ENCODE assay signal across 16 cellular contexts in the genomic region with DNA sequence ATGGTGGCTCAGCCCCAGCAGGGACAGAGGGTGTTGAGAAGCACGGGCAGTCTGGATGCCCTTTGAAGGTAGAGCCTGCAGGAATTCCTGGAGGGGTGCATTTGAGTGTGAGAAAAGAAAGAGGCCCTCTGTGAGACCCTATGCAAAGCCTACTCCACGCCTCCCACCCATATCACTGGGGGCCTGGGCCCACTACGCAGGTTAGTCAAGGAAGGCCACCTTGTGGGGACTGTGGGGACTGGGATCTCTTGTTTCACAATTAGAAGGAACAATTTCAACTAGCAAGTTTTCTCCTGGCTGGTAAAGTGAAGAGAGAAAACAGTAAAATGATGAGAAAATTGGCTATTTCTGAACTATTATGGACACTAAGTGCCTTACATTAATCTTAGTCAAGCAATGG.
DNase-seq lines count a peak whose midpoint lies in the region; ATAC-seq and TF ChIP-seq lines count a peak whose summit lies in the region.
"Had no signal": no experiment of that assay in that cellular context is flagged by ENCODE, and none has a peak within 500 bp of the region (broad histone marks: within the 10 kb centered on the region; RNA-seq: fewer than 3 reads in every experiment).

No MANE protein-coding gene starts in this region.

- no peaks in the 10 kb centered on the region for H3K9me3 ChIP-seq in endodermal cell (ENCODE audit: control insufficient read depth, low read length)
- H3K9me3 ChIP-seq in neural progenitor cell (ENCODE audit: low read depth): no peaks in the 10 kb centered on the region
- no peaks in the 10 kb centered on the region for H3K9me3 ChIP-seq in SJCRH30 (replicated peaks)
- no peaks in the 10 kb centered on the region for H3K9me3 ChIP-seq in heart right ventricle
- H3K9me3 ChIP-seq: HAP-1 had no signal

- DNase-seq in NAMALWA (ENCODE audit: low spot score) (peak; percentile 12), endodermal cell (peak; percentile 65), neural progenitor cell (ENCODE audit: low spot score) (peak; percentile 1), SJCRH30 (no peak), heart right ventricle (no peak)
- DNase-seq in activated T-cell treated with anti-CD3 and anti-CD28 coated beads, Interleukin-2, amount 50 U/mL, for 1 hour: no peak
- DNase-seq: CD8-positive, alpha-beta T cell; IMR-90; NCI-H1048; NCI-H2227 treated with DMSO at 0.1 percent for 48 hours; NCI-H524 treated with DMSO at 0.1 percent for 48 hours; NK-92 treated with Interleukin-12 subunit alpha and Interleukin-12 subunit beta, amount 100 ng/mL, for 24 hours; T-cell had no signal

- H3K4me3 ChIP-seq in endodermal cell (ENCODE audit: low read length) (no peak overlapping the region), neural progenitor cell (no peak overlapping the region), SJCRH30 (no peak overlapping the region), heart right ventricle (no peak overlapping the region)
- H3K4me3 ChIP-seq: HAP-1, SK-N-MC had no signal

- 82 to 100% methylated on average over 1 to 3 of the region's 3 CpGs for WGBS in endodermal cell (ENCODE audit: insufficient coverage in 1 of 2, insufficient read length in 1 of 2), 2 experiments
- WGBS in heart right ventricle, 2 donors: 79 to 84% methylated on average over 3 of the region's 3 CpGs

- H4K20me1 ChIP-seq in neural progenitor cell (ENCODE audit: low read depth): no peaks in the 10 kb centered on the region

- no peak for ATAC-seq in heart right ventricle
- ATAC-seq: CD8-positive, alpha-beta T cell; T-cell had no signal

- H3K4me1 ChIP-seq in endodermal cell (ENCODE audit: control insufficient read depth, insufficient read depth, low read length): no peaks in the 10 kb centered on the region
- no peaks in the 10 kb centered on the region for H3K4me1 ChIP-seq in neural progenitor cell
- peaks cover 14% of the 10 kb centered on the region for H3K4me1 ChIP-seq in SJCRH30
- no peaks in the 10 kb centered on the region for H3K4me1 ChIP-seq in heart right ventricle
- H3K4me1 ChIP-seq: HAP-1 had no signal

- peaks cover 9% of the 10 kb centered on the region for H3K4me1 Mint-ChIP-seq in endodermal cell
- peaks cover 9% of the 10 kb centered on the region for H3K4me1 Mint-ChIP-seq in neural progenitor cell
- H3K4me1 Mint-ChIP-seq: T-cell had no signal

- no peaks in the 10 kb centered on the region for H3F3A ChIP-seq in neural progenitor cell (ENCODE audit: low read depth)

- H3K27me3 ChIP-seq in endodermal cell (ENCODE audit: control insufficient read depth, insufficient read depth, low read length, poor library complexity, severe bottlenecking) (no peaks in the 10 kb centered on the region), neural progenitor cell (no peaks in the 10 kb centered on the region), SJCRH30 (no peaks in the 10 kb centered on the region), heart right ventricle (no peaks in the 10 kb centered on the region)

- no peaks in the 10 kb centered on the region for H3K79me2 ChIP-seq in neural progenitor cell (ENCODE audit: low read depth)

- TF ChIP-seq CTCF in GM12872 (IDR thresholded peaks at IDR 0.05; ENCODE audit: insufficient read depth, low read depth, low read length) (0 out of 3 replicates have a peak, but pooled peaks have one; percentile 11), endodermal cell (conservative IDR thresholded peaks at IDR 0.05) (peak; percentile 74), neural progenitor cell (IDR thresholded peaks at IDR 0.05) (peak; percentile 31), heart right ventricle (IDR thresholded peaks at IDR 0.05) (no peak)

- H3K9me3 Mint-ChIP-seq in endodermal cell: no peaks in the 10 kb centered on the region
- no peaks in the 10 kb centered on the region for H3K9me3 Mint-ChIP-seq in neural progenitor cell
- H3K9me3 Mint-ChIP-seq: CD8-positive, alpha-beta T cell; T-cell had no signal

- H3K4me3 Mint-ChIP-seq in endodermal cell (no peak overlapping the region), neural progenitor cell (no peak overlapping the region)
- H3K4me3 Mint-ChIP-seq: CD8-positive, alpha-beta T cell; T-cell had no signal

- H3K4me2 ChIP-seq in neural progenitor cell: no peak overlapping the region

- H3K27ac ChIP-seq in endodermal cell (ENCODE audit: low read depth, low read length) (no peak overlapping the region), neural progenitor cell (no peak overlapping the region), SJCRH30 (no peak overlapping the region), heart right ventricle (no peak overlapping the region)
- H3K27ac ChIP-seq: SK-N-MC had no signal

- H3K27me3 Mint-ChIP-seq in endodermal cell (ENCODE audit: insufficient read depth) (no peaks in the 10 kb centered on the region), neural progenitor cell (ENCODE audit: insufficient read depth, low read depth) (no peaks in the 10 kb centered on the region)
- H3K27me3 Mint-ChIP-seq: T-cell had no signal

- H3K36me3 Mint-ChIP-seq in endodermal cell (ENCODE audit: low read depth) (no peaks in the 10 kb centered on the region), neural progenitor cell (peaks cover 3% of the 10 kb centered on the region)
- H3K36me3 Mint-ChIP-seq: CD8-positive, alpha-beta T cell; T-cell had no signal

- H2AFZ ChIP-seq in neural progenitor cell (replicated peaks): no peak overlapping the region

- H3K9ac ChIP-seq in endodermal cell (ENCODE audit: extremely low read depth, low read length, poor library complexity, severe bottlenecking): no peak overlapping the region
- H3K9ac ChIP-seq in neural progenitor cell: no peak overlapping the region

- H3K27ac Mint-ChIP-seq in endodermal cell (no peak overlapping the region), neural progenitor cell (no peak overlapping the region)
- H3K27ac Mint-ChIP-seq: CD8-positive, alpha-beta T cell; T-cell had no signal

- H3K36me3 ChIP-seq in endodermal cell (ENCODE audit: control insufficient read depth, insufficient read depth, low read length) (no peaks in the 10 kb centered on the region), neural progenitor cell (no peaks in the 10 kb centered on the region), SJCRH30 (no peaks in the 10 kb centered on the region), heart right ventricle (no peaks in the 10 kb centered on the region)
- H3K36me3 ChIP-seq: HAP-1 had no signal

- intact Hi-C loops in heart right ventricle (cut with DNase I): no loop called here

Comparison
In these comparisons a context has a peak if more than half of its experiments do, and no peak if none do; other contexts are left out.
1. CTCF ChIP-seq: peak in GM12872 (single experiment), endodermal cell (single experiment) and neural progenitor cell (single experiment); none in heart right ventricle (0 of 9).
2. DNase-seq: peak in NAMALWA (single experiment), endodermal cell (single experiment) and neural progenitor cell (single experiment); none in SJCRH30 (0 of 2), activated T-cell treated with anti-CD3 and anti-CD28 coated beads, Interleukin-2, amount 50 U/mL, for 1 hour (single experiment) and heart right ventricle (0 of 2).